Comparison of ENCODE assay signal across 8 cellular contexts in genomic region chr10:75187961-75188426, GRCh38. TPM values are rescaled to one million over a fixed set of nuclear protein-coding genes. Genes with fewer than 3 reads are reported as not detected.
A peak's percentile ranks its signal among the peaks of the same experiment; 100 is the strongest.
DNase-seq lines count a peak whose midpoint lies in the region; ATAC-seq, FAIRE-seq and TF ChIP-seq lines count a peak whose summit lies in the region.

No MANE protein-coding gene starts in this region.

- in situ Hi-C loops in KBM-7 (cut with MboI; ENCODE audit: low pct_unique_long_range_greater_than_20kb, low sequenced_read_pairs): no loop called here
- in situ Hi-C loops in GM12878 (cut with MboI): no loop called here

- POLR2A ChIA-PET in GM12878 (lab: Charles Lee): interaction anchor here (0.6 to 1.9 kb wide), 9 partner anchors 11 to 1839 kb away, joined by 3 to 6 read pairs (median 4); partner anchors contain the start of genes COMTD1 and VDAC2

- intact Hi-C loops in GM12878 (cut with micrococcal nuclease; ENCODE audit: unreplicated experiment): loop anchor here (1.0 kb wide), 1 partner anchor 48 kb away; no protein-coding TSS in a partner anchor

- peak overlapping the region; percentile 48 for H2AFZ ChIP-seq in GM12878 (ENCODE audit: control insufficient read depth, low read depth, low read length)

- CTCF ChIA-PET in GM12878 (lab: Yijun Ruan, JAX): interaction anchor here (0.6 to 7.0 kb wide), 23 partner anchors 8 to 944 kb away, joined by 3 to 207 read pairs (median 5); partner anchors contain the start of genes COMTD1 and VDAC2

- no peak overlapping the region for H3K4me2 ChIP-seq in GM12878 (ENCODE audit: control insufficient read depth, insufficient read depth)

- H3K27me3 ChIP-seq in GM12878 (replicated peaks in 1 of 2; ENCODE audit: control insufficient read depth in 2 of 2, insufficient read depth in 2 of 2, low read length in 1 of 2) (no peaks in the 10 kb centered on the region), iPS DF 6.9 (ENCODE audit: control insufficient read depth, insufficient read depth, low read length) (no peaks in the 10 kb centered on the region)

- no TSS peak for BruUV-seq in GM12878 (replicated peaks; lab: Mats Ljungman, UMichigan)

- H3K9me3 ChIP-seq in GM12878 (replicated peaks; ENCODE audit: control insufficient read depth, insufficient read depth, low read length): no peaks in the 10 kb centered on the region
- no peaks in the 10 kb centered on the region for H3K9me3 ChIP-seq in iPS DF 6.9 (ENCODE audit: control insufficient read depth, insufficient read depth, low read length)

- SMC1A ChIA-PET in GM12878 (lab: Charles Lee; ENCODE audit: uncharacterized antibody, unreplicated experiment): interaction anchor here (0.5 to 2.8 kb wide), 14 partner anchors 9 to 815 kb away, joined by 3 to 21 read pairs (median 4); partner anchors contain the start of genes COMTD1 and VDAC2

- no peaks in the 10 kb centered on the region for H3K36me3 ChIP-seq in GM12878 (ENCODE audit: control insufficient read depth in 2 of 2, insufficient read depth in 2 of 2, low read length in 1 of 2)
- no peaks in the 10 kb centered on the region for H3K36me3 ChIP-seq in iPS DF 6.9 (ENCODE audit: control insufficient read depth, insufficient read depth, low read length)

- TF ChIP-seq EP300 in GM12878 (IDR thresholded peaks at IDR 0.05; ENCODE audit: borderline replicate concordance in 1 of 2, control insufficient read depth in 1 of 2, low read depth in 2 of 2, low read length in 2 of 2): no peak

- peak; percentile 75 to 81 (median 79) for TF ChIP-seq CTCF in GM12878 (IDR thresholded peaks at IDR 0.05 in 2 of 3, conservative IDR thresholded peaks at IDR 0.05 in 1 of 3; ENCODE audit: control insufficient read depth in 2 of 3, extremely low read depth in 1 of 3, insufficient read depth in 1 of 3, low read depth in 3 of 3, low read length in 3 of 3)

- H3K27ac ChIP-seq in GM12878 (ENCODE audit: control insufficient read depth, insufficient read depth): no peak overlapping the region
- no peak overlapping the region for H3K27ac ChIP-seq in iPS DF 6.9 (ENCODE audit: low read length)

- H3K79me2 ChIP-seq in GM12878 (ENCODE audit: control insufficient read depth, insufficient read depth, low read length): no peaks in the 10 kb centered on the region

- no peak overlapping the region for H3K9ac ChIP-seq in GM12878 (ENCODE audit: control insufficient read depth, insufficient read depth, low read length)

- RAD21 ChIA-PET in GM12878 (lab: Charles Lee; ENCODE audit: unreplicated experiment): interaction anchor here (0.6 to 3.9 kb wide), 9 partner anchors 18 to 437 kb away, joined by 3 to 52 read pairs (median 5); partner anchors contain the start of genes COMTD1 and VDAC2

- no peak overlapping the region for H3K4me3 ChIP-seq in GM12878
- no peak overlapping the region for H3K4me3 ChIP-seq in iPS DF 6.9 (ENCODE audit: low read length)

- FAIRE-seq in GM12878 (lab: Jason Lieb, UNC): peak; percentile 90

- peak; percentile 83 for TF ChIP-seq RAD21 in GM12878 (IDR thresholded peaks at IDR 0.05; ENCODE audit: insufficient read depth, low read depth, low read length)

- DNase-seq in NCI-H345 (lab: John Stamatoyannopoulos, UW): peak; percentile 21
- no peak for DNase-seq in NCI-H345 treated with DMSO at 0.1 percent for 48 hours (lab: John Stamatoyannopoulos, UW; ENCODE audit: unreplicated experiment)
- DNase-seq in KBM-7: peak; percentile 67
- peak; percentile 53 for DNase-seq in T-helper 9 cell
- peak; percentile 20 for DNase-seq in GM12878 (ENCODE audit: low read depth, low spot score)
- peak; percentile 68 for DNase-seq in iPS DF 6.9 (ENCODE audit: low read depth, low spot score)
- peak; percentile 24 to 56 for DNase-seq in stimulated activated CD4-positive, alpha-beta T cell treated with anti-CD3 and anti-CD28 coated beads, Interleukin-1b, Interleukin-23, amount 100 ng/mL, for 4 hours (ENCODE audit: low read depth in 2 of 2)

- ATAC-seq in GM12878 (peak; percentile 96), GM18511 (IDR thresholded peaks at IDR 0.05; ENCODE audit: unreplicated experiment) (no peak)

- no peaks in the 10 kb centered on the region for H3K4me1 ChIP-seq in GM12878 (ENCODE audit: control insufficient read depth, insufficient read depth, low read length)
- no peaks in the 10 kb centered on the region for H3K4me1 ChIP-seq in iPS DF 6.9 (ENCODE audit: control insufficient read depth, insufficient read depth, low read length)

- 55% methylated on average over 3 of the region's 3 CpGs for WGBS in GM12878 (ENCODE audit: insufficient coverage, insufficient replicate concordance, low lambda C conversion rate, missing lambda C conversion rate)
- no CpG with 5 or more reads among the region's 3 CpGs for WGBS in iPS DF 6.9 (ENCODE audit: insufficient coverage, insufficient read length)

- H4K20me1 ChIP-seq in GM12878 (ENCODE audit: control insufficient read depth, insufficient read depth): no peaks in the 10 kb centered on the region

- no peak for TF ChIP-seq POLR2A in GM12878 (IDR thresholded peaks at IDR 0.05; ENCODE audit: low read depth, low read length)

TF ChIP-seq in GM12878, 131 proteins besides CTCF, POLR2A, EP300 and RAD21:
- 0 out of 2 replicates have a peak, but pooled peaks have one; percentile 25 for TF ChIP-seq YY1 (IDR thresholded peaks at IDR 0.05; ENCODE audit: low read depth, low read length)
- TF ChIP-seq SMC3 (IDR thresholded peaks at IDR 0.05; ENCODE audit: borderline replicate concordance, low read length): peak; percentile 82; the same call in 1 of the 2 replicates
- TF ChIP-seq YBX1 (IDR thresholded peaks at IDR 0.05): no peak
- TF ChIP-seq RUNX3 (IDR thresholded peaks at IDR 0.05; ENCODE audit: low read length): peak; percentile 40
- 0 out of 2 replicates have a peak, but pooled peaks have one; percentile 26 for TF ChIP-seq ZNF384 (IDR thresholded peaks at IDR 0.05; ENCODE audit: borderline replicate concordance, low read depth, low read length)
TF ChIP-seq in GM12878: peak in this region for 4.

RNA-seq across cellular contexts. Expression of gene VDAC2, which starts 22.6 kb away (rescaled TPM):
- total RNA-seq in GM12878 (2013; cell fraction: nucleolus; rRNA removed): 63.4 and 64.6 TPM in 2 replicates
- total RNA-seq in GM12878 (2014; rRNA removed): 86.2 and 94.0 TPM in 2 replicates
- 150 and 155 TPM in 2 replicates for total RNA-seq in GM12878 (2014; rRNA removed; fragmentation: Illumina TruSeq; extraction: Trizol)
- 178 and 185 TPM in 2 replicates for total RNA-seq in GM12878 (2021)
- polyA plus RNA-seq in GM12878 (2011; ENCODE audit: low read depth): 174 TPM
- 73.4 and 79.1 TPM in 2 replicates for polyA plus RNA-seq in GM12878 (2011; rRNA removed)
- polyA plus RNA-seq in GM12878 (2011; cell fraction: cytosol; rRNA removed): 54.0 and 87.4 TPM in 2 replicates
- polyA plus RNA-seq in GM12878 (2011; cell fraction: nucleus; rRNA removed): 78.5 and 82.2 TPM in 2 replicates
- 150 and 204 TPM in 2 replicates for polyA plus RNA-seq in GM12878 (2012)
- polyA plus RNA-seq in GM12878 (2014; fragmentation: Illumina TruSeq; extraction: Trizol): 175 and 220 TPM in 2 replicates
- 100 to 1,000 TPM in 1 of 2 experiments, 10 to 100 TPM in 1; 99.7 to 136 TPM for polyA plus RNA-seq in GM12878 (2014; fragmentation: Nextera tagmentation; extraction: Ambion mirVana)
- 92.2 and 95.9 TPM in 2 replicates for polyA plus RNA-seq in GM12878 (2014; rRNA removed)
- polyA plus RNA-seq in GM12878 (2016; fragmentation: Nextera tagmentation; extraction: Ambion mirVana): 100 to 1,000 TPM; 293 to 294 TPM
- 41.1 and 58.1 TPM in 2 replicates for polyA minus RNA-seq in GM12878 (2011; rRNA and poly(A)+ RNA removed)
- 32.6 and 33.8 TPM in 2 replicates for polyA minus RNA-seq in GM12878 (2011; cell fraction: cytosol; rRNA and poly(A)+ RNA removed)
- polyA minus RNA-seq in GM12878 (2011; cell fraction: nucleus; rRNA and poly(A)+ RNA removed): 19.3 and 32.3 TPM in 2 replicates

RNA-seq across cellular contexts. Expression of gene COMTD1, which starts 47.8 kb away (rescaled TPM):
- total RNA-seq in GM12878 (2013; cell fraction: nucleolus; rRNA removed): 3.2 and 4.7 TPM in 2 replicates
- total RNA-seq in GM12878 (2014; rRNA removed) (41.0 and 64.3 TPM in 2 replicates), GM12878 (2014; rRNA removed; fragmentation: Illumina TruSeq; extraction: Trizol) (4.4 and 6.4 TPM in 2 replicates), GM12878 (2021) (43.2 and 46.3 TPM in 2 replicates)
- polyA plus RNA-seq in GM12878 (2011; ENCODE audit: low read depth): 5.7 TPM
- polyA plus RNA-seq in GM12878 (2011; rRNA removed) (3.4 and 8.5 TPM in 2 replicates), GM12878 (2014; fragmentation: Illumina TruSeq; extraction: Trizol) (2.5 TPM in 1 of 2 replicates, not detected in the other), GM12878 (2014; fragmentation: Nextera tagmentation; extraction: Ambion mirVana) (1 to 10 TPM in 1 of 2 experiments, under 1 TPM in 1; 0.39 to 3.4 TPM), GM12878 (2014; rRNA removed) (51.8 and 55.0 TPM in 2 replicates), GM12878 (2016; fragmentation: Nextera tagmentation; extraction: Ambion mirVana) (10 to 100 TPM; 43.5 to 47.1 TPM)
- polyA plus RNA-seq in GM12878 (2011; cell fraction: cytosol; rRNA removed): 15.2 and 28.1 TPM in 2 replicates
- polyA plus RNA-seq in GM12878 (2011; cell fraction: nucleus; rRNA removed): 42.1 and 64.7 TPM in 2 replicates
- 21.8 and 22.7 TPM in 2 replicates for polyA plus RNA-seq in GM12878 (2012)
- polyA minus RNA-seq in GM12878 (2011; rRNA and poly(A)+ RNA removed): 1.8 and 3.9 TPM in 2 replicates
- polyA minus RNA-seq in GM12878 (2011; cell fraction: cytosol; rRNA and poly(A)+ RNA removed): 3.5 and 8.6 TPM in 2 replicates
- polyA minus RNA-seq in GM12878 (2011; cell fraction: nucleus; rRNA and poly(A)+ RNA removed): 4.8 and 7.7 TPM in 2 replicates
